9 cellular contexts compared by ENCODE assay signal in the genomic region with DNA sequence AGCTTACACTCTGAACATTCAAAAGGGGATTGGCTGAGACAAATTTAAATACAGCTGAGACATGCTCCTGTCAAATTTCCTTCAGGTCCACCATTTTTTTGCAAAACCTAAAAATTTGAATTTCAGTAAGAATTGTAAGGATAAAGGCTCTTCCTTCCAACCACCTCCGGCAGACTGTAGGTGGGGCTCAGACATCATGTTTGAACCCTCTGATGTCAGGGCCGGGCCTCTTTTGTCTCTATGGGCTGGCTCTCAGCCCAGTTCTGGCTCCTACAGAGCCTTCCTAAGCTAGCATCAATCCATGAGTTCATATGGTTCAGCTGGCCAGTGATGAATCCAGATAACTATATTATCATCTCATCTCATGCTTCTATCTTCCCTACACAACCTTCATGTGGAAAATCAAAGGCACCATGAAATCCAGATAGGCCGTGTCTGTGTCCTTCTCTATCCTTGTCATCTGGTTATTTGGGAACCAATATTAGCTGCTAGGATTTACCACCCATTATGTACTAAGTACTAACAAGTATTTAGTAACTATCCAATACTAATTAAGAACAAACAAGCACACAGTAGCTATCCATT. TPM values are rescaled to one million over a fixed set of nuclear protein-coding genes. Genes with fewer than 3 reads are reported as not detected.
DNase-seq lines count a peak whose midpoint lies in the region; ATAC-seq, FAIRE-seq and TF ChIP-seq lines count a peak whose summit lies in the region.
"Had no signal": no experiment of that assay in that cellular context is flagged by ENCODE, and none has a peak within 500 bp of the region (broad histone marks: within the 10 kb centered on the region; RNA-seq: fewer than 3 reads in every experiment).

No MANE protein-coding gene starts in this region.

- DNase-seq in H9 = peak; percentile 38
- peak; percentile 52 for DNase-seq in NCI-H2196 treated with DMSO at 0.1 percent for 48 hours (lab: John Stamatoyannopoulos, UW; ENCODE audit: unreplicated experiment)
- DNase-seq in endodermal cell = peak; percentile 79
- peak in 36 of 56 donors; percentile 1 to 69 (median 20) for DNase-seq in nucleus accumbens (lab: John Stamatoyannopoulos, UW)
- DNase-seq in CD4-positive, alpha-beta memory T cell = no peak
- no peak for DNase-seq in colonic mucosa
- DNase-seq in RCC 7860 (ENCODE audit: low spot score) = no peak

- no peak overlapping the region for H2BK12ac ChIP-seq in H9 (ENCODE audit: insufficient read length, low read depth, low read length)

- H3K79me1 ChIP-seq in H9 (ENCODE audit: insufficient read depth, low read depth, low read length, poor library complexity, severe bottlenecking) = no peaks in the 10 kb centered on the region

- no peak overlapping the region for H3K9ac ChIP-seq in H9 (ENCODE audit: extremely low read depth, insufficient read length, low read length)
- H3K9ac ChIP-seq in endodermal cell (ENCODE audit: extremely low read depth, low read length, poor library complexity, severe bottlenecking) = no peak overlapping the region
- H3K9ac ChIP-seq in colonic mucosa (ENCODE audit: low read depth in 2 of 2, low read length in 2 of 2) = no peak overlapping the region

- H3K9me3 ChIP-seq in H9 (ENCODE audit: control insufficient read depth, low read depth, low read length) = no peaks in the 10 kb centered on the region
- no peaks in the 10 kb centered on the region for H3K9me3 ChIP-seq in endodermal cell (ENCODE audit: control insufficient read depth, low read length)
- no peaks in the 10 kb centered on the region for H3K9me3 ChIP-seq in CD4-positive, alpha-beta memory T cell (ENCODE audit: control insufficient read depth in 1 of 2, low read length in 2 of 2)
- no peaks in the 10 kb centered on the region for H3K9me3 ChIP-seq in colonic mucosa

- no peaks in the 10 kb centered on the region for H3K27me3 Mint-ChIP-seq in H9 (ENCODE audit: low read depth)
- H3K27me3 Mint-ChIP-seq in endodermal cell (ENCODE audit: insufficient read depth) = no peaks in the 10 kb centered on the region
- H3K27me3 Mint-ChIP-seq in CD4-positive, alpha-beta memory T cell = no peaks in the 10 kb centered on the region

- H3T11ph ChIP-seq in H9 (ENCODE audit: low read length) = no peak overlapping the region

- H3K27ac ChIP-seq in H9 (ENCODE audit: insufficient read length, low read depth, low read length) (no peak overlapping the region), endodermal cell (ENCODE audit: low read depth, low read length) (no peak overlapping the region), colonic mucosa (no peak overlapping the region)
- no peak overlapping the region for H3K27ac ChIP-seq in CD4-positive, alpha-beta memory T cell (ENCODE audit: low read depth, low read length)

- H3K4ac ChIP-seq in H9 (ENCODE audit: low read depth, low read length) = no peak overlapping the region

- no peak overlapping the region for H2BK20ac ChIP-seq in H9 (ENCODE audit: low read depth, low read length, poor library complexity, severe bottlenecking)

- no peak overlapping the region for H4K91ac ChIP-seq in H9 (ENCODE audit: insufficient read length, low read depth, low read length)

- H2AK5ac ChIP-seq in H9 (ENCODE audit: insufficient read length, low read length) = no peak overlapping the region

- no peak for ATAC-seq in GM19023 (IDR thresholded peaks at IDR 0.05; ENCODE audit: unreplicated experiment)

- no peak overlapping the region for H3K18ac ChIP-seq in H9 (ENCODE audit: insufficient read length, low read depth, low read length)

- no peak overlapping the region for H3K4me3 Mint-ChIP-seq in H9
- H3K4me3 Mint-ChIP-seq in endodermal cell = no peak overlapping the region
- no peak overlapping the region for H3K4me3 Mint-ChIP-seq in CD4-positive, alpha-beta memory T cell
- H3K4me3 Mint-ChIP-seq: mesothelial cell of epicardium had no signal

- H3K23me2 ChIP-seq in H9 (ENCODE audit: insufficient read length, low read depth, low read length, poor library complexity, severe bottlenecking) = no peaks in the 10 kb centered on the region

- intact Hi-C loops in CD4-positive, alpha-beta memory T cell (cut with micrococcal nuclease) = loop anchor here (1.0 kb wide), 2 partner anchors 349 to 607 kb away; no protein-coding TSS in a partner anchor
- intact Hi-C loops in colonic mucosa (cut with DNase I) = no loop called here

- no peak overlapping the region for H3K14ac ChIP-seq in H9 (ENCODE audit: insufficient read depth, low read length)

- POLR2A ChIA-PET in CD4-positive, alpha-beta memory T cell (lab: Charles Lee; ENCODE audit: partially characterized antibody) = no interaction called here

- no peak overlapping the region for H4K5ac ChIP-seq in H9 (ENCODE audit: insufficient read length, low read depth, low read length)

- H2AFZ ChIP-seq in H9 (ENCODE audit: low read length) = no peak overlapping the region

- H3K9me3 Mint-ChIP-seq in H9 = no peaks in the 10 kb centered on the region
- no peaks in the 10 kb centered on the region for H3K9me3 Mint-ChIP-seq in endodermal cell
- H3K9me3 Mint-ChIP-seq in CD4-positive, alpha-beta memory T cell = no peaks in the 10 kb centered on the region
- H3K9me3 Mint-ChIP-seq: mesothelial cell of epicardium had no signal

- FAIRE-seq in RCC 7860 (lab: Jason Lieb, UNC) = no peak

- H4K8ac ChIP-seq in H9 (replicated peaks; ENCODE audit: insufficient read length, low read depth, low read length) = no peak overlapping the region

- H3K27ac Mint-ChIP-seq in H9 (no peak overlapping the region), endodermal cell (no peak overlapping the region)
- no peak overlapping the region for H3K27ac Mint-ChIP-seq in CD4-positive, alpha-beta memory T cell
- H3K27ac Mint-ChIP-seq: mesothelial cell of epicardium had no signal

- no peaks in the 10 kb centered on the region for H4K20me1 ChIP-seq in H9 (ENCODE audit: control insufficient read depth, insufficient read depth, insufficient read length)

- no peaks in the 10 kb centered on the region; the same call in 1 of the 2 replicates for H3K4me1 ChIP-seq in H9 (ENCODE audit: insufficient read depth, low read length)
- no peaks in the 10 kb centered on the region for H3K4me1 ChIP-seq in endodermal cell (ENCODE audit: control insufficient read depth, insufficient read depth, low read length)
- H3K4me1 ChIP-seq in CD4-positive, alpha-beta memory T cell (ENCODE audit: insufficient read depth, low read length) = no peaks in the 10 kb centered on the region
- H3K4me1 ChIP-seq in colonic mucosa = peaks cover 4% of the 10 kb centered on the region

- no peaks in the 10 kb centered on the region for H3K79me2 ChIP-seq in H9 (ENCODE audit: insufficient read depth, low read length)

- peak; percentile 69 for TF ChIP-seq CTCF in H9 (conservative IDR thresholded peaks at IDR 0.05)
- peak; percentile 70 for TF ChIP-seq CTCF in endodermal cell (conservative IDR thresholded peaks at IDR 0.05)
- no peak for TF ChIP-seq CTCF in colonic mucosa (IDR thresholded peaks at IDR 0.05)

- CTCF ChIA-PET in CD4-positive, alpha-beta memory T cell (lab: Charles Lee; ENCODE audit: partially characterized antibody) = no interaction called here

- no peak overlapping the region for H3K23ac ChIP-seq in H9 (ENCODE audit: insufficient read length, low read depth, low read length)

- no peak overlapping the region for H2BK5ac ChIP-seq in H9 (ENCODE audit: insufficient read length, low read length)

- WGBS in H9 (ENCODE audit: extremely low coverage, insufficient read length, low lambda C conversion rate) = no CpG with 5 or more reads among the region's 3 CpGs
- 89 to 90% methylated on average over 3 of the region's 3 CpGs for WGBS in endodermal cell (ENCODE audit: insufficient coverage in 1 of 2, insufficient read length in 1 of 2), 2 experiments

- H3K56ac ChIP-seq in H9 (ENCODE audit: insufficient read length, low read depth, low read length) = no peak overlapping the region

- no peak overlapping the region for H3K4me2 ChIP-seq in H9 (ENCODE audit: insufficient read depth, insufficient read length, low read length)

- H3K27me3 ChIP-seq in H9 (ENCODE audit: insufficient read depth, low read length) (no peaks in the 10 kb centered on the region), endodermal cell (ENCODE audit: control insufficient read depth, insufficient read depth, low read length, poor library complexity, severe bottlenecking) (no peaks in the 10 kb centered on the region), colonic mucosa (no peaks in the 10 kb centered on the region)
- no peaks in the 10 kb centered on the region for H3K27me3 ChIP-seq in CD4-positive, alpha-beta memory T cell (ENCODE audit: insufficient read depth, low read length)

- H3K4me1 Mint-ChIP-seq in H9 (no peaks in the 10 kb centered on the region), endodermal cell (no peaks in the 10 kb centered on the region)
- no peaks in the 10 kb centered on the region for H3K4me1 Mint-ChIP-seq in CD4-positive, alpha-beta memory T cell

- peaks cover 0 to 47% (median 34%) of the 10 kb centered on the region in 3 experiments; a peak in 5 of 7 replicates for H3K36me3 Mint-ChIP-seq in H9 (ENCODE audit: insufficient read depth in 1 of 3, low read depth in 3 of 3)
- peaks cover 59% of the 10 kb centered on the region for H3K36me3 Mint-ChIP-seq in endodermal cell (ENCODE audit: low read depth)
- peaks cover 0 to 2% of the 10 kb centered on the region in 2 donors for H3K36me3 Mint-ChIP-seq in CD4-positive, alpha-beta memory T cell

- H3K36me3 ChIP-seq in endodermal cell (ENCODE audit: control insufficient read depth, insufficient read depth, low read length) = peaks cover 91% of the 10 kb centered on the region
- no peaks in the 10 kb centered on the region for H3K36me3 ChIP-seq in CD4-positive, alpha-beta memory T cell (ENCODE audit: insufficient read depth, low read length)
- H3K36me3 ChIP-seq in colonic mucosa = peaks cover 11% of the 10 kb centered on the region

- no peak overlapping the region for H2BK120ac ChIP-seq in H9 (ENCODE audit: low read depth, low read length, poor library complexity, severe bottlenecking)

- no peak overlapping the region for H2BK15ac ChIP-seq in H9 (ENCODE audit: low read depth, low read length)

- H3K4me3 ChIP-seq in endodermal cell (ENCODE audit: low read length) (no peak overlapping the region), colonic mucosa (no peak overlapping the region)
- no peak overlapping the region for H3K4me3 ChIP-seq in CD4-positive, alpha-beta memory T cell (ENCODE audit: low read length in 2 of 2)

RNA-seq across cellular contexts. Expression of a gene that starts 44.2 kb away (rescaled TPM):
- total RNA-seq in H9 (2021) (0.26 and 0.57 TPM in 2 replicates), endodermal cell (1 to 10 TPM in 1 of 2 donors, under 1 TPM in 1; 0.91 to 1.7 TPM), colonic mucosa (1 to 10 TPM in 1 of 2 donors, under 1 TPM in 1; 0.69 to 1.0 TPM)
- 2.2 TPM for polyA plus RNA-seq in endodermal cell (2013, experiment 1 of 2)
- 2.6 TPM for polyA plus RNA-seq in endodermal cell (2013, experiment 2 of 2)
- total RNA-seq in CD4-positive, alpha-beta memory T cell = 1 to 10 TPM; 1.4 to 1.9 TPM
- polyA plus RNA-seq in CD4-positive, alpha-beta memory T cell = 1 to 10 TPM in 1 of 2 donors, under 1 TPM in 1; 0.47 to 1.4 TPM

Comparison
In these comparisons a context has a peak if more than half of its experiments do, and no peak if none do; other contexts are left out.
1. DNase-seq: peak in H9 (single experiment), NCI-H2196 treated with DMSO at 0.1 percent for 48 hours (single experiment), endodermal cell (single experiment) and nucleus accumbens (36 of 56); none in CD4-positive, alpha-beta memory T cell (0 of 5), colonic mucosa (single experiment) and RCC 7860 (single experiment).